ENCODE assay signal across 31 cellular contexts in genomic region chr16:58695368-58695767, GRCh38. TPM values are rescaled to one million over a fixed set of nuclear protein-coding genes. Genes with fewer than 3 reads are reported as not detected.
DNase-seq lines count a peak whose midpoint lies in the region; ATAC-seq, FAIRE-seq and TF ChIP-seq lines count a peak whose summit lies in the region.
"Had no signal": no experiment of that assay in that cellular context is flagged by ENCODE, and none has a peak within 500 bp of the region (broad histone marks: within the 10 kb centered on the region; RNA-seq: fewer than 3 reads in every experiment).

No MANE protein-coding gene starts in this region.

- H2AFZ ChIP-seq in HepG2 (ENCODE audit: low read length) = no peak overlapping the region

- CTCF ChIA-PET in HepG2 (lab: Yijun Ruan, JAX; ENCODE audit: low intra/inter-chr PET ratio, low total read pairs) = no interaction called here

- 40% methylated on average over 1 of the region's 1 CpG for WGBS in right lobe of liver (ENCODE audit: insufficient coverage, low coverage, low lambda C conversion rate, missing lambda C conversion rate)
- 0% methylated on average over 1 of the region's 1 CpG for WGBS in HepG2 (ENCODE audit: low lambda C conversion rate)

- TF ChIP-seq CTCF in right lobe of liver (IDR thresholded peaks at IDR 0.05) (no peak), HepG2 (CRISPR knock-in tag; IDR thresholded peaks at IDR 0.05) (no peak)

- no peak overlapping the region for H3K4me2 ChIP-seq in HepG2 (ENCODE audit: low read depth, low read length)
- H3K4me2 ChIP-seq: A549; BLaER1; BLaER1 treated with 17β-estradiol and CSF1 and Interleukin-3, amounts not matched to agents 10 nM and 100 nM had no signal

- H3K36me3 ChIP-seq in right lobe of liver = no peaks in the 10 kb centered on the region
- H3K36me3 ChIP-seq in HepG2 (replicated peaks in 1 of 2; ENCODE audit: control insufficient read depth in 1 of 2, insufficient read depth in 2 of 2, low read length in 2 of 2) = no peaks in the 10 kb centered on the region
- H3K36me3 ChIP-seq: BE2C; BLaER1; BLaER1 treated with 17β-estradiol and CSF1 and Interleukin-3, amounts not matched to agents 10 nM and 100 nM had no signal

- BruUV-seq in HepG2 (replicated peaks; lab: Mats Ljungman, UMichigan) = no TSS peak

- H3K27me3 ChIP-seq in right lobe of liver (no peaks in the 10 kb centered on the region), HepG2 (ENCODE audit: control insufficient read depth in 1 of 2, insufficient read depth in 2 of 2, low read length in 2 of 2) (no peaks in the 10 kb centered on the region; a peak in 1 of 5 replicates)
- H3K27me3 ChIP-seq: BE2C; BLaER1; BLaER1 treated with 17β-estradiol and CSF1 and Interleukin-3, amounts not matched to agents 10 nM and 100 nM had no signal

- no peak overlapping the region for H3K9ac ChIP-seq in HepG2 (ENCODE audit: insufficient read depth, low read depth, low read length)
- H3K9ac ChIP-seq: BLaER1; BLaER1 treated with 17β-estradiol and CSF1 and Interleukin-3, amounts not matched to agents 10 nM and 100 nM had no signal

- TF ChIP-seq POLR2A in right lobe of liver (IDR thresholded peaks at IDR 0.05) = no peak
- no peak for TF ChIP-seq POLR2A in HepG2 (IDR thresholded peaks at IDR 0.05; ENCODE audit: insufficient read depth in 1 of 2, low read depth in 2 of 2, low read length in 2 of 2)

- in situ Hi-C loops in HepG2 (cut with HindIII; ENCODE audit: extremely low pct_ligation_motif_present, low pct_unique_long_range_greater_than_20kb) = no loop called here

- peak in 1 of 3 donors; percentile 26 for DNase-seq in right lobe of liver
- DNase-seq in HepG2 (ENCODE audit: low spot score) = no peak
- no peak for DNase-seq in left lobe of liver (ENCODE audit: low spot score)
- DNase-seq: 8988T; ACHN; AML-193; BE2C; C1 segment of cervical spinal cord; Caco-2; Calu3; CD4-positive, alpha-beta memory T cell; CD4-positive, alpha-beta T cell; CD4-positive, CD25-positive, alpha-beta regulatory T cell; CD8-positive, alpha-beta memory T cell; CD8-positive, alpha-beta T cell; COR-L47; DMS 273 treated with DMSO at 0.1 percent for 48 hours; DMS153; DMS53; DMS79; DMS79 treated with DMSO at 0.1 percent for 48 hours; DND-41; EL had no signal

- H3K27ac ChIP-seq in right lobe of liver (no peak overlapping the region), HepG2 (ENCODE audit: extremely low read length, insufficient read depth, low read length) (no peak overlapping the region)
- H3K27ac ChIP-seq: 22Rv1; A549; BLaER1; BLaER1 treated with 17β-estradiol and CSF1 and Interleukin-3, amounts not matched to agents 10 nM and 100 nM; C4-2B had no signal

- TF ChIP-seq EP300 in HepG2 (IDR thresholded peaks at IDR 0.05; ENCODE audit: low read depth in 2 of 2, low read length in 2 of 2) = no peak
- no peak for TF ChIP-seq EP300 in HepG2 (CRISPR knock-in tag; IDR thresholded peaks at IDR 0.05; ENCODE audit: borderline replicate concordance)

- H3K79me2 ChIP-seq in HepG2 (ENCODE audit: insufficient read depth, low read length) = no peaks in the 10 kb centered on the region

- ATAC-seq in right lobe of liver (peak in 3 of 4 donors; percentile 30 to 76 (median 55)), HepG2 (no peak), left lobe of liver (peak; percentile 61), HG02642 (IDR thresholded peaks at IDR 0.05; ENCODE audit: poor library complexity, unreplicated experiment) (no peak)
- ATAC-seq: A549; CD8-positive, alpha-beta T cell had no signal

- no peak for TF ChIP-seq RAD21 in HepG2 (CRISPR knock-in tag; IDR thresholded peaks at IDR 0.05)

- no peak for FAIRE-seq in HepG2 (lab: Jason Lieb, UNC)
- FAIRE-seq: A204.1, A549, D721Med had no signal

- no peak overlapping the region for H3K4me3 ChIP-seq in right lobe of liver
- no peak overlapping the region for H3K4me3 ChIP-seq in HepG2 (replicated peaks in 1 of 3; ENCODE audit: insufficient read depth in 1 of 3, low read depth in 2 of 3, low read length in 3 of 3)
- H3K4me3 ChIP-seq: A549; BLaER1; BLaER1 treated with 17β-estradiol and CSF1 and Interleukin-3, amounts not matched to agents 10 nM and 100 nM had no signal

- POLR2A ChIA-PET in HepG2 (lab: Yijun Ruan, JAX) = no interaction called here

- H3K9me3 ChIP-seq in right lobe of liver (no peaks in the 10 kb centered on the region), HepG2 (ENCODE audit: low read length) (no peaks in the 10 kb centered on the region)
- H3K9me3 ChIP-seq: BE2C, Caco-2 had no signal

- intact Hi-C loops in right lobe of liver (cut with DNase I) = no loop called here
- intact Hi-C loops in HepG2 (cut with micrococcal nuclease; ENCODE audit: unreplicated experiment) = no loop called here

- H4K20me1 ChIP-seq in HepG2 (ENCODE audit: insufficient read depth, low read length) = no peaks in the 10 kb centered on the region
- H4K20me1 ChIP-seq: BLaER1; BLaER1 treated with 17β-estradiol and CSF1 and Interleukin-3, amounts not matched to agents 10 nM and 100 nM had no signal

- H3K4me1 ChIP-seq in right lobe of liver = peaks cover 0 to 8% (median 0%) of the 10 kb centered on the region in 4 donors
- no peaks in the 10 kb centered on the region for H3K4me1 ChIP-seq in HepG2 (ENCODE audit: insufficient read depth, low read length)
- H3K4me1 ChIP-seq: A549, BE2C, Caco-2 had no signal

TF ChIP-seq in HepG2, 621 proteins besides CTCF, POLR2A, EP300 and RAD21 (continues in another document):
- no peak for TF ChIP-seq NFRKB (IDR thresholded peaks at IDR 0.05)
- TF ChIP-seq ZNF367 (CRISPR knock-in tag; IDR thresholded peaks at IDR 0.05; ENCODE audit: borderline replicate concordance) = no peak
- TF ChIP-seq FOSL1 (CRISPR knock-in tag; IDR thresholded peaks at IDR 0.05; ENCODE audit: borderline replicate concordance) = no peak
- no peak for TF ChIP-seq ZNF737 (CRISPR knock-in tag; IDR thresholded peaks at IDR 0.05; ENCODE audit: borderline replicate concordance)
- no peak for TF ChIP-seq CHD4 (IDR thresholded peaks at IDR 0.05; ENCODE audit: borderline replicate concordance, low read length)

RNA-seq across cellular contexts. Expression of gene SLC38A7, which starts 10.8 kb away (rescaled TPM):
- total RNA-seq in right lobe of liver = 10 to 100 TPM; 11.4 to 23.8 (median 14.3) TPM
- 6.2 and 14.1 TPM in 2 replicates for total RNA-seq in HepG2 (2016; rRNA removed; fragmentation: Illumina TruSeq; extraction: Trizol)
- total RNA-seq in HepG2 (2016; cell fraction: cytosol; rRNA removed; fragmentation: Illumina TruSeq; extraction: Trizol; ENCODE audit: low read depth) = 4.6 and 5.0 TPM in 2 replicates
- total RNA-seq in HepG2 (2016; cell fraction: insoluble cytoplasmic fraction; rRNA removed; fragmentation: Illumina TruSeq; extraction: Trizol) = 5.2 and 14.1 TPM in 2 replicates
- total RNA-seq in HepG2 (2016; cell fraction: membrane; rRNA removed; fragmentation: Illumina TruSeq; extraction: Trizol) = 5.8 and 6.5 TPM in 2 replicates
- 27.7 and 28.1 TPM in 2 replicates for total RNA-seq in HepG2 (2016; cell fraction: nucleus; rRNA removed; fragmentation: Illumina TruSeq; extraction: Trizol)
- 13.2 and 17.0 TPM in 2 replicates for polyA plus RNA-seq in HepG2 (2011; rRNA removed)
- polyA plus RNA-seq in HepG2 (2011; cell fraction: cytosol; rRNA removed) = 9.7 and 10.5 TPM in 2 replicates
- polyA plus RNA-seq in HepG2 (2011; cell fraction: nucleus; rRNA removed) = 26.4 and 29.4 TPM in 2 replicates
- 7.1 and 10.6 TPM in 2 replicates for polyA plus RNA-seq in HepG2 (2012)
- 1.0 and 1.3 TPM in 2 replicates for polyA plus RNA-seq in HepG2 (2016; cell fraction: cytosol; fragmentation: Illumina TruSeq; extraction: Trizol; ENCODE audit: low read depth)
- 5.1 and 5.6 TPM in 2 replicates for polyA plus RNA-seq in HepG2 (2016; cell fraction: insoluble cytoplasmic fraction; fragmentation: Illumina TruSeq; extraction: Trizol; ENCODE audit: low read depth)
- 2.3 and 3.2 TPM in 2 replicates for polyA plus RNA-seq in HepG2 (2016; cell fraction: membrane; fragmentation: Illumina TruSeq; extraction: Trizol; ENCODE audit: low read depth)
- 32.4 and 36.5 TPM in 2 replicates for polyA plus RNA-seq in HepG2 (2016; cell fraction: nucleus; fragmentation: Illumina TruSeq; extraction: Trizol; ENCODE audit: insufficient read depth, low read depth)
- polyA minus RNA-seq in HepG2 (2011; rRNA and poly(A)+ RNA removed; ENCODE audit: low replicate concordance) = 42.7 and 51.0 TPM in 2 replicates
- 8.7 and 12.4 TPM in 2 replicates for polyA minus RNA-seq in HepG2 (2011; cell fraction: cytosol; rRNA and poly(A)+ RNA removed)
- 30.5 and 35.6 TPM in 2 replicates for polyA minus RNA-seq in HepG2 (2011; cell fraction: nucleus; rRNA and poly(A)+ RNA removed)
- total RNA-seq in left lobe of liver = 15.0 TPM

RNA-seq across cellular contexts. Expression of gene GOT2, which starts 38.7 kb away (rescaled TPM):
- total RNA-seq in right lobe of liver (100 to 1,000 TPM; 117 to 196 (median 169) TPM), HepG2 (2016; rRNA removed; fragmentation: Illumina TruSeq; extraction: Trizol) (121 and 160 TPM in 2 replicates), left lobe of liver (187 TPM)
- total RNA-seq in HepG2 (2016; cell fraction: cytosol; rRNA removed; fragmentation: Illumina TruSeq; extraction: Trizol; ENCODE audit: low read depth) = 26.4 and 30.5 TPM in 2 replicates
- total RNA-seq in HepG2 (2016; cell fraction: insoluble cytoplasmic fraction; rRNA removed; fragmentation: Illumina TruSeq; extraction: Trizol) = 124 and 142 TPM in 2 replicates
- total RNA-seq in HepG2 (2016; cell fraction: membrane; rRNA removed; fragmentation: Illumina TruSeq; extraction: Trizol) = 67.7 and 68.3 TPM in 2 replicates
- total RNA-seq in HepG2 (2016; cell fraction: nucleus; rRNA removed; fragmentation: Illumina TruSeq; extraction: Trizol) = 69.5 and 80.4 TPM in 2 replicates
- 28.9 and 32.6 TPM in 2 replicates for polyA plus RNA-seq in HepG2 (2011; rRNA removed)
- 31.0 and 41.3 TPM in 2 replicates for polyA plus RNA-seq in HepG2 (2011; cell fraction: cytosol; rRNA removed)
- polyA plus RNA-seq in HepG2 (2011; cell fraction: nucleus; rRNA removed) = 33.5 and 44.0 TPM in 2 replicates
- polyA plus RNA-seq in HepG2 (2012) = 91.3 and 110 TPM in 2 replicates
- 27.9 and 30.5 TPM in 2 replicates for polyA plus RNA-seq in HepG2 (2016; cell fraction: cytosol; fragmentation: Illumina TruSeq; extraction: Trizol; ENCODE audit: low read depth)
- polyA plus RNA-seq in HepG2 (2016; cell fraction: insoluble cytoplasmic fraction; fragmentation: Illumina TruSeq; extraction: Trizol; ENCODE audit: low read depth) = 167 and 192 TPM in 2 replicates
- 54.8 and 61.1 TPM in 2 replicates for polyA plus RNA-seq in HepG2 (2016; cell fraction: membrane; fragmentation: Illumina TruSeq; extraction: Trizol; ENCODE audit: low read depth)
- 103 and 108 TPM in 2 replicates for polyA plus RNA-seq in HepG2 (2016; cell fraction: nucleus; fragmentation: Illumina TruSeq; extraction: Trizol; ENCODE audit: insufficient read depth, low read depth)
- polyA minus RNA-seq in HepG2 (2011; rRNA and poly(A)+ RNA removed; ENCODE audit: low replicate concordance) = 39.6 and 63.7 TPM in 2 replicates
- polyA minus RNA-seq in HepG2 (2011; cell fraction: cytosol; rRNA and poly(A)+ RNA removed) = 84.3 and 87.1 TPM in 2 replicates
- 30.4 and 44.4 TPM in 2 replicates for polyA minus RNA-seq in HepG2 (2011; cell fraction: nucleus; rRNA and poly(A)+ RNA removed)

Comparison
In these comparisons a context has a peak if more than half of its experiments do, and no peak if none do; other contexts are left out.
1. ATAC-seq: peak in right lobe of liver (3 of 4) and left lobe of liver (single experiment); none in HepG2 (single experiment) and HG02642 (single experiment).